ENCODE assay signal across 19 cellular contexts in the genomic region with DNA sequence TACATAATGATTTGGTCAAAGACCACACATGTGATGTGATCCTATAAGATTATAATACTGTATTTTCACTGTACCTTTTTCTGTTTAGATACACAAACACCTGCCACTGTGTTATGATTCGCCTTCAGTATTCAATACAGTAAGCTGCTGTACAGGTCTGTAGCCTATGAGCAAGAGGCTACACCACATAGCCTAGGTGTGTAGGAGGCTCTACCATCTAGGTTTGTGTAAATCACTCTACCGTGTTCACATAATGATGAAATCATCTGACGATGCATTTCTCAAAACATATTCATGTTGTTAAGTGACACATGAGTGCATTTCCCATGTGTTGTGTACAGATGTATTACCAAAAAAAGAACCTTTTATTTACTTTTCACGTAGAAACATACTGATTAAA.
"Had no signal": no experiment of that assay in that cellular context is flagged by ENCODE, and none has a peak within 500 bp of the region (broad histone marks: within the 10 kb centered on the region; RNA-seq: fewer than 3 reads in every experiment).

No MANE protein-coding gene starts in this region.

- DNase-seq: effector CD4-positive, alpha-beta T cell; endodermal cell; foreskin melanocyte; heart left ventricle; hippocampal formation; natural killer cell; ovary; right cardiac atrium; small intestine; stimulated activated CD4-positive, alpha-beta T cell treated with anti-CD3 and anti-CD28 coated beads, Interleukin-2, amount 100 ng/mL, for 48 hours; stimulated activated naive CD4-positive, alpha-beta T cell treated with Interleukin-2 at 50 U/mL for 16 hours; thyroid gland had no signal

- H3K9me3 ChIP-seq: heart left ventricle, ovary, thyroid gland had no signal

- H3K27ac ChIP-seq: coronary artery, heart left ventricle, ovary, thyroid gland had no signal

- H3K27me3 ChIP-seq: heart left ventricle, ovary, thyroid gland had no signal

- H3K36me3 ChIP-seq: ovary had no signal

- ATAC-seq: heart left ventricle, left lobe of liver, natural killer cell, right cardiac atrium had no signal

- H3K9me3 Mint-ChIP-seq: endodermal cell, natural killer cell, neural crest cell, type B pancreatic cell had no signal

- H3K4me3 Mint-ChIP-seq: endodermal cell, natural killer cell, neural crest cell, type B pancreatic cell had no signal

- H3K27me3 Mint-ChIP-seq: progenitor cell of endocrine pancreas, type B pancreatic cell had no signal

- FAIRE-seq: endothelial cell of umbilical vein, small intestine, urothelium cell line had no signal

- H3K4me1 Mint-ChIP-seq: endodermal cell, natural killer cell, neural crest cell had no signal

- H3K4me3 ChIP-seq: coronary artery, heart left ventricle, ovary, thyroid gland had no signal

- H3K27ac Mint-ChIP-seq: endodermal cell, natural killer cell, progenitor cell of endocrine pancreas had no signal
